ENCODE assay signal across 26 cellular contexts in genomic region chr12:77167801-77168200, GRCh38.
DNase-seq lines count a peak whose midpoint lies in the region; ATAC-seq, FAIRE-seq and TF ChIP-seq lines count a peak whose summit lies in the region.
"Had no signal": no experiment of that assay in that cellular context is flagged by ENCODE, and none has a peak within 500 bp of the region (broad histone marks: within the 10 kb centered on the region; RNA-seq: fewer than 3 reads in every experiment).

No MANE protein-coding gene starts in this region.

- no peak overlapping the region for H2BK5ac ChIP-seq in IMR-90 (ENCODE audit: low read depth, low read length, poor library complexity, severe bottlenecking)

- H3K36me3 Mint-ChIP-seq in astrocyte (ENCODE audit: low read depth, unreplicated experiment), result no peaks in the 10 kb centered on the region
- no peaks in the 10 kb centered on the region for H3K36me3 Mint-ChIP-seq in CD4-positive, alpha-beta T cell (ENCODE audit: low read depth)
- H3K36me3 Mint-ChIP-seq: CD4-positive, CD25-positive, alpha-beta regulatory T cell; T-cell had no signal

- H3K18ac ChIP-seq in IMR-90 (ENCODE audit: low read depth, low read length), result no peak overlapping the region

- H4K91ac ChIP-seq in IMR-90 (ENCODE audit: insufficient read depth, low read depth, low read length), result no peak overlapping the region

- H3K9me3 ChIP-seq in IMR-90 (ENCODE audit: control insufficient read depth, insufficient read depth, low read length) (no peaks in the 10 kb centered on the region), astrocyte (ENCODE audit: insufficient read depth, low read depth, low read length) (no peaks in the 10 kb centered on the region)
- no peaks in the 10 kb centered on the region for H3K9me3 ChIP-seq in CD4-positive, alpha-beta T cell (ENCODE audit: control insufficient read depth, low read length)

- no peaks in the 10 kb centered on the region for H3K27me3 ChIP-seq in IMR-90 (ENCODE audit: control insufficient read depth, insufficient read depth, low read length)
- no peaks in the 10 kb centered on the region for H3K27me3 ChIP-seq in astrocyte (ENCODE audit: insufficient read depth, low read length)
- H3K27me3 ChIP-seq in CD4-positive, alpha-beta T cell (ENCODE audit: control insufficient read depth, insufficient read depth, low read length), result no peaks in the 10 kb centered on the region

- in situ Hi-C loops in IMR-90 (cut with MboI; ENCODE audit: low sequenced_read_pairs), result no loop called here

- H3K4me1 Mint-ChIP-seq in astrocyte (ENCODE audit: low read depth, unreplicated experiment), result peaks cover 12% of the 10 kb centered on the region
- no peaks in the 10 kb centered on the region for H3K4me1 Mint-ChIP-seq in CD4-positive, alpha-beta T cell (ENCODE audit: low read depth)
- H3K4me1 Mint-ChIP-seq: B cell; CD4-positive, CD25-positive, alpha-beta regulatory T cell; T-cell had no signal

- TF ChIP-seq CTCF in IMR-90 (conservative IDR thresholded peaks at IDR 0.05; ENCODE audit: low read depth, low read length) (no peak), astrocyte (IDR thresholded peaks at IDR 0.05; ENCODE audit: insufficient read depth, low read depth, low read length) (no peak), foreskin fibroblast (IDR thresholded peaks at IDR 0.05; ENCODE audit: low read depth, low read length) (no peak)
- TF ChIP-seq CTCF in CD4-positive, alpha-beta T cell (IDR thresholded peaks at IDR 0.05), result no peak

- no peak overlapping the region for H3K56ac ChIP-seq in IMR-90 (ENCODE audit: extremely low read depth, insufficient read depth, low read length)

- H3K36me3 ChIP-seq in IMR-90 (ENCODE audit: control insufficient read depth, insufficient read depth, low read length) (no peaks in the 10 kb centered on the region), astrocyte (ENCODE audit: insufficient read depth, low read length) (no peaks in the 10 kb centered on the region)

- H3K27ac Mint-ChIP-seq in astrocyte (ENCODE audit: unreplicated experiment), result no peak overlapping the region
- H3K27ac Mint-ChIP-seq in CD4-positive, alpha-beta T cell, result no peak overlapping the region
- H3K27ac Mint-ChIP-seq: B cell; CD4-positive, CD25-positive, alpha-beta regulatory T cell; T-cell had no signal

- no peaks in the 10 kb centered on the region for H3K27me3 Mint-ChIP-seq in astrocyte (ENCODE audit: low read depth, unreplicated experiment)
- H3K27me3 Mint-ChIP-seq in CD4-positive, alpha-beta T cell, result no peaks in the 10 kb centered on the region
- H3K27me3 Mint-ChIP-seq: B cell; CD4-positive, CD25-positive, alpha-beta regulatory T cell; T-cell had no signal

- BruUV-seq in IMR-90 (replicated peaks; lab: Mats Ljungman, UMichigan), result no TSS peak

- no peaks in the 10 kb centered on the region for H3K79me2 ChIP-seq in astrocyte (ENCODE audit: insufficient read depth, low read length)

- CTCF ChIA-PET in IMR-90 (lab: Yijun Ruan, JAX), result no interaction called here
- CTCF ChIA-PET in CD4-positive, alpha-beta T cell (lab: Charles Lee), result no interaction called here

- no peak overlapping the region for H2AK5ac ChIP-seq in IMR-90 (ENCODE audit: low read depth, low read length)

- no peak overlapping the region for H3K14ac ChIP-seq in IMR-90 (replicated peaks; ENCODE audit: low read depth, low read length)

- intact Hi-C loops in IMR-90 (cut with micrococcal nuclease), result no loop called here
- intact Hi-C loops in CD4-positive, alpha-beta T cell (cut with DNase I, micrococcal nuclease), result no loop called here

- no CpG with 5 or more reads among the region's 2 CpGs for WGBS in IMR-90 (ENCODE audit: extremely low coverage in 2 of 2, insufficient read length in 1 of 2), 2 experiments

- H4K5ac ChIP-seq in IMR-90 (ENCODE audit: low read depth, low read length), result no peak overlapping the region

- no peaks in the 10 kb centered on the region for H3K4me1 ChIP-seq in IMR-90 (ENCODE audit: control insufficient read depth, insufficient read depth, low read length)
- H3K4me1 ChIP-seq in astrocyte (ENCODE audit: insufficient read depth, low read length), result no peaks in the 10 kb centered on the region

- no peak for ATAC-seq in IMR-90 (ENCODE audit: low read depth)
- no peak for ATAC-seq in CD4-positive, alpha-beta T cell (ENCODE audit: poor library complexity)
- ATAC-seq: T-cell had no signal

- H3K9me1 ChIP-seq in IMR-90 (ENCODE audit: insufficient read depth, low read length), result no peaks in the 10 kb centered on the region

- no peaks in the 10 kb centered on the region for H3K79me1 ChIP-seq in IMR-90 (ENCODE audit: low read depth in 1 of 2, low read length in 2 of 2)

- H3K9ac ChIP-seq in IMR-90 (ENCODE audit: low read depth, low read length), result no peak overlapping the region
- no peak overlapping the region for H3K9ac ChIP-seq in astrocyte (ENCODE audit: low read length)

- dilution Hi-C loops in IMR-90 (cut with HindIII; ENCODE audit: low sequenced_read_pairs, unreplicated experiment), result loop anchor here (25.0 kb wide), 1 partner anchor 520 kb away; no protein-coding TSS in a partner anchor

- H2AFZ ChIP-seq in IMR-90 (replicated peaks; ENCODE audit: low read length, poor library complexity) (no peak overlapping the region), astrocyte (ENCODE audit: low read depth, low read length) (no peak overlapping the region)

- H3K27ac ChIP-seq in IMR-90 (ENCODE audit: insufficient read depth, low read length) (no peak overlapping the region), astrocyte (ENCODE audit: low read depth, low read length) (no peak overlapping the region)
- no peak overlapping the region for H3K27ac ChIP-seq in CD4-positive, alpha-beta T cell (ENCODE audit: low read depth, low read length)
- H3K27ac ChIP-seq: HL-60, SK-N-MC had no signal

- TF ChIP-seq RAD21 in IMR-90 (IDR thresholded peaks at IDR 0.05; ENCODE audit: low read length), result no peak

- H2BK15ac ChIP-seq in IMR-90 (ENCODE audit: low read depth, low read length), result no peak overlapping the region

- H4K8ac ChIP-seq in IMR-90 (ENCODE audit: low read depth in 2 of 2, low read length in 2 of 2), result no peak overlapping the region

- POLR2A ChIA-PET in IMR-90 (lab: Charles Lee; ENCODE audit: unreplicated experiment), result no interaction called here
- POLR2A ChIA-PET in CD4-positive, alpha-beta T cell (lab: Charles Lee), result no interaction called here

- FAIRE-seq in astrocyte (lab: Jason Lieb, UNC) (peak; percentile 60), GM12891 (lab: Jason Lieb, UNC) (no peak)
- FAIRE-seq: GM12892, H54, RCC 7860 had no signal

- H2AK9ac ChIP-seq in IMR-90 (replicated peaks; ENCODE audit: low read depth, low read length, poor library complexity), result no peak overlapping the region

- no peak overlapping the region for H2BK120ac ChIP-seq in IMR-90 (ENCODE audit: low read depth, low read length)

- no peak overlapping the region for H2BK20ac ChIP-seq in IMR-90 (ENCODE audit: low read depth, low read length)

- H3K4me3 ChIP-seq in IMR-90 (ENCODE audit: insufficient read depth, low read depth, low read length) (no peak overlapping the region), astrocyte (ENCODE audit: insufficient read depth, low read depth, low read length) (no peak overlapping the region), foreskin fibroblast (ENCODE audit: low read depth in 1 of 2, low read length in 2 of 2) (no peak overlapping the region)
- H3K4me3 ChIP-seq: SK-N-MC had no signal

- no peak overlapping the region for H3K4me2 ChIP-seq in IMR-90 (ENCODE audit: low read depth, low read length)
- H3K4me2 ChIP-seq in astrocyte (ENCODE audit: low read length), result no peak overlapping the region

- TF ChIP-seq POLR2A in IMR-90 (IDR thresholded peaks at IDR 0.05; ENCODE audit: low read depth, low read length) (no peak), GM12891 (IDR thresholded peaks at IDR 0.05; ENCODE audit: low read depth, low read length) (no peak)

- H3K23ac ChIP-seq in IMR-90 (ENCODE audit: low read depth, low read length), result no peak overlapping the region

- DNase-seq in GM04503 (ENCODE audit: low read depth) (peak; percentile 40), IMR-90 (no peak), astrocyte (ENCODE audit: low read depth) (peak; percentile 18), foreskin fibroblast (peak; percentile 59 to 74), cortex of kidney (lab: John Stamatoyannopoulos, UW) (no peak), GM12891 (ENCODE audit: insufficient read length, low spot score) (no peak), activated gamma-delta T cell (lab: John Stamatoyannopoulos, UW) (no peak)
- no peak for DNase-seq in CD4-positive, alpha-beta T cell
- DNase-seq: ACHN; Calu3; CD4-positive, CD25-positive, alpha-beta regulatory T cell; DMS53; KG1; MM.1S; NCI-H1105 treated with DMSO at 0.1 percent for 48 hours; NCI-H187; NCI-H345; NCI-H69; Right ventricle myocardium superior; T-cell had no signal

- no peaks in the 10 kb centered on the region for H4K20me1 ChIP-seq in IMR-90 (ENCODE audit: insufficient read depth, low read length)
- no peaks in the 10 kb centered on the region for H4K20me1 ChIP-seq in astrocyte (ENCODE audit: insufficient read depth, low read length)

- H3K4ac ChIP-seq in IMR-90 (ENCODE audit: low read depth, low read length), result no peak overlapping the region

- H3K4me3 Mint-ChIP-seq in astrocyte (ENCODE audit: unreplicated experiment), result no peak overlapping the region
- no peak overlapping the region for H3K4me3 Mint-ChIP-seq in CD4-positive, alpha-beta T cell
- H3K4me3 Mint-ChIP-seq: B cell; CD4-positive, CD25-positive, alpha-beta regulatory T cell; T-cell had no signal

- no peaks in the 10 kb centered on the region for H3K9me3 Mint-ChIP-seq in astrocyte (ENCODE audit: unreplicated experiment)
- H3K9me3 Mint-ChIP-seq in CD4-positive, alpha-beta T cell, result peaks cover 8% of the 10 kb centered on the region

TF ChIP-seq in IMR-90, 13 proteins besides CTCF, POLR2A, EP300 and RAD21 (continues in another document):
- TF ChIP-seq, protein P1, sequence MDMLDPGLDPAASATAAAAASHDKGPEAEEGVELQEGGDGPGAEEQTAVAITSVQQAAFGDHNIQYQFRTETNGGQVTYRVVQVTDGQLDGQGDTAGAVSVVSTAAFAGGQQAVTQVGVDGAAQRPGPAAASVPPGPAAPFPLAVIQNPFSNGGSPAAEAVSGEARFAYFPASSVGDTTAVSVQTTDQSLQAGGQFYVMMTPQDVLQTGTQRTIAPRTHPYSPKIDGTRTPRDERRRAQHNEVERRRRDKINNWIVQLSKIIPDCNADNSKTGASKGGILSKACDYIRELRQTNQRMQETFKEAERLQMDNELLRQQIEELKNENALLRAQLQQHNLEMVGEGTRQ (IDR thresholded peaks at IDR 0.05; ENCODE audit: low read depth, low read length), result no peak
- peak; percentile 75 for TF ChIP-seq CEBPB (IDR thresholded peaks at IDR 0.05; ENCODE audit: low read depth, low read length)

TF ChIP-seq in GM12891, 5 proteins besides CTCF, POLR2A, EP300 and RAD21:
- TF ChIP-seq SPI1 (IDR thresholded peaks at IDR 0.05; ENCODE audit: low read depth, low read length) (no peak), POU2F2 (IDR thresholded peaks at IDR 0.05; ENCODE audit: low read depth, low read length) (no peak), TAF1 (IDR thresholded peaks at IDR 0.05; ENCODE audit: low read depth, low read length) (no peak), PAX5 (IDR thresholded peaks at IDR 0.05; ENCODE audit: insufficient read depth, low read length, severe bottlenecking) (no peak), POLR2AphosphoS5 (IDR thresholded peaks at IDR 0.05; ENCODE audit: low read depth, low read length) (no peak)

Comparison
In these comparisons a context has a peak if more than half of its experiments do, and no peak if none do; other contexts are left out.
1. DNase-seq: peak in GM04503 (single experiment), astrocyte (single experiment) and foreskin fibroblast (2 of 2); none in IMR-90 (single experiment), cortex of kidney (single experiment), GM12891 (single experiment), CD4-positive, alpha-beta T cell (0 of 10) and activated gamma-delta T cell (single experiment).